In genomic region chr15:74845208-74845568, GRCh38 we compare ENCODE assay signal across 11 cellular contexts. TPM values are rescaled to one million over a fixed set of nuclear protein-coding genes. Genes with fewer than 3 reads are reported as not detected.
DNase-seq lines count a peak whose midpoint lies in the region; ATAC-seq and TF ChIP-seq lines count a peak whose summit lies in the region.
"Had no signal": no experiment of that assay in that cellular context is flagged by ENCODE, and none has a peak within 500 bp of the region (broad histone marks: within the 10 kb centered on the region; RNA-seq: fewer than 3 reads in every experiment).

No MANE protein-coding gene starts in this region.

- no peaks in the 10 kb centered on the region for H3K79me2 ChIP-seq in hepatocyte

- no peaks in the 10 kb centered on the region for H3K9me3 ChIP-seq in hepatocyte (ENCODE audit: low read depth)

- peaks cover 15% of the 10 kb centered on the region for H3K36me3 Mint-ChIP-seq in natural killer cell

- no peak overlapping the region for H3K4me3 ChIP-seq in hepatocyte
- H3K4me3 ChIP-seq: SK-N-MC had no signal

- H3K27me3 Mint-ChIP-seq in natural killer cell (ENCODE audit: low read depth in 2 of 2): no peaks in the 10 kb centered on the region

- H3K27ac Mint-ChIP-seq in natural killer cell: peak overlapping the region; percentile 91

- no peak overlapping the region for H3K27ac ChIP-seq in hepatocyte

- peak overlapping the region; percentile 74 for H3K4me3 Mint-ChIP-seq in natural killer cell

- intact Hi-C loops in natural killer cell (cut with micrococcal nuclease): loop anchor here (2.0 to 10.0 kb wide), 3 partner anchors 14 to 360 kb away; partner anchors contain the start of genes C15orf39 and SCAMP2

- H3K9me3 Mint-ChIP-seq in natural killer cell: no peaks in the 10 kb centered on the region

- peaks cover 6% of the 10 kb centered on the region for H4K20me1 ChIP-seq in hepatocyte (ENCODE audit: insufficient read depth, poor library complexity, severe bottlenecking)

- H3K36me3 ChIP-seq in hepatocyte (replicated peaks; ENCODE audit: insufficient read depth, low read depth): no peaks in the 10 kb centered on the region

- H3K4me1 ChIP-seq in hepatocyte (ENCODE audit: insufficient read depth): peaks cover 19% of the 10 kb centered on the region

- no peak overlapping the region for H2AFZ ChIP-seq in hepatocyte

- no peak overlapping the region for H3K4me2 ChIP-seq in hepatocyte

- WGBS in hepatocyte (ENCODE audit: low lambda C conversion rate, missing lambda C conversion rate): 93% methylated on average over 5 of the region's 5 CpGs

- H3K9me2 ChIP-seq in hepatocyte (replicated peaks; ENCODE audit: insufficient read depth): no peaks in the 10 kb centered on the region

- peak; percentile 39 to 46 (median 45) for ATAC-seq in natural killer cell
- ATAC-seq in GM19452 (IDR thresholded peaks at IDR 0.05; ENCODE audit: unreplicated experiment): no peak
- ATAC-seq in left lobe of liver: no peak
- no peak for ATAC-seq in GM19395 (IDR thresholded peaks at IDR 0.05; ENCODE audit: unreplicated experiment)

- no peaks in the 10 kb centered on the region for H3K27me3 ChIP-seq in hepatocyte

- TF ChIP-seq CTCF in natural killer cell (IDR thresholded peaks at IDR 0.05): no peak
- no peak for TF ChIP-seq CTCF in hepatocyte (IDR thresholded peaks at IDR 0.05; ENCODE audit: poor library complexity)

- DNase-seq in T-helper 2 cell (peak in 4 of 5 experiments; percentile 38 to 90 (median 42)), activated T-helper 1 cell treated with Interleukin-2 at 50 U/mL for 16 hours (ENCODE audit: low read depth) (peak; percentile 37), natural killer cell (peak; percentile 47), left lobe of liver (ENCODE audit: low spot score) (no peak), hepatocyte (ENCODE audit: low spot score) (no peak)
- DNase-seq in stimulated activated naive CD4-positive, alpha-beta T cell treated with Interleukin-2 at 50 U/mL for 16 hours (lab: John Stamatoyannopoulos, UW): peak; percentile 57

- H3K4me1 Mint-ChIP-seq in natural killer cell: peaks cover 18 to 49% of the 10 kb centered on the region in 2 donors

RNA-seq across cellular contexts. Expression of gene ULK3, which starts 2.2 kb away (rescaled TPM):
- 10 to 100 TPM; 54.8 to 75.1 (median 64.7) TPM for total RNA-seq in natural killer cell
- total RNA-seq in left lobe of liver: 23.8 TPM
- total RNA-seq in hepatocyte: 37.6 and 40.4 TPM in 2 replicates
- polyA plus RNA-seq in hepatocyte: 45.7 and 46.3 TPM in 2 replicates

RNA-seq across cellular contexts. Expression of gene CPLX3, which starts 18.8 kb away (rescaled TPM):
- total RNA-seq in natural killer cell: under 1 TPM in 2 of 3 donors, not detected in 1; 0.16 to 0.93 TPM
- total RNA-seq in left lobe of liver: not detected
- not detected in 2 replicates for total RNA-seq in hepatocyte
- 0.10 TPM in 1 of 2 replicates, not detected in the other for polyA plus RNA-seq in hepatocyte
- total RNA-seq: chondrocyte, urinary bladder had no signal

RNA-seq across cellular contexts. Expression of gene SCAMP2, which starts 28.0 kb away (rescaled TPM):
- 100 to 1,000 TPM in 1 of 3 donors, 10 to 100 TPM in 2; 78.8 to 101 (median 92.8) TPM for total RNA-seq in natural killer cell
- 36.1 TPM for total RNA-seq in left lobe of liver
- total RNA-seq in hepatocyte: 64.0 and 84.3 TPM in 2 replicates
- 123 and 130 TPM in 2 replicates for polyA plus RNA-seq in hepatocyte

RNA-seq across cellular contexts. Expression of gene LMAN1L, which starts 32.6 kb away (rescaled TPM):
- total RNA-seq in natural killer cell (1 to 10 TPM in 1 of 3 donors, under 1 TPM in 2; 0.72 to 1.1 (median 0.94) TPM), left lobe of liver (not detected), hepatocyte (not detected in 2 replicates)
- not detected in 2 replicates for polyA plus RNA-seq in hepatocyte
- total RNA-seq: chondrocyte had no signal

RNA-seq across cellular contexts. Expression of gene MPI, which starts 44.7 kb away (rescaled TPM):
- total RNA-seq in natural killer cell: 10 to 100 TPM; 15.7 to 20.4 (median 18.8) TPM
- 33.4 TPM for total RNA-seq in left lobe of liver
- 41.1 and 43.8 TPM in 2 replicates for total RNA-seq in hepatocyte
- polyA plus RNA-seq in hepatocyte: 32.6 and 32.8 TPM in 2 replicates

Comparison
In these comparisons a context has a peak if more than half of its experiments do, and no peak if none do; other contexts are left out.
1. DNase-seq: peak in T-helper 2 cell (4 of 5), activated T-helper 1 cell treated with Interleukin-2 at 50 U/mL for 16 hours (single experiment), natural killer cell (single experiment) and stimulated activated naive CD4-positive, alpha-beta T cell treated with Interleukin-2 at 50 U/mL for 16 hours (single experiment); none in left lobe of liver (single experiment) and hepatocyte (single experiment).
2. ATAC-seq: peak in natural killer cell (3 of 3); none in GM19452 (single experiment), left lobe of liver (single experiment) and GM19395 (single experiment).